ENCODE assay signal across 21 cellular contexts in the genomic region with DNA sequence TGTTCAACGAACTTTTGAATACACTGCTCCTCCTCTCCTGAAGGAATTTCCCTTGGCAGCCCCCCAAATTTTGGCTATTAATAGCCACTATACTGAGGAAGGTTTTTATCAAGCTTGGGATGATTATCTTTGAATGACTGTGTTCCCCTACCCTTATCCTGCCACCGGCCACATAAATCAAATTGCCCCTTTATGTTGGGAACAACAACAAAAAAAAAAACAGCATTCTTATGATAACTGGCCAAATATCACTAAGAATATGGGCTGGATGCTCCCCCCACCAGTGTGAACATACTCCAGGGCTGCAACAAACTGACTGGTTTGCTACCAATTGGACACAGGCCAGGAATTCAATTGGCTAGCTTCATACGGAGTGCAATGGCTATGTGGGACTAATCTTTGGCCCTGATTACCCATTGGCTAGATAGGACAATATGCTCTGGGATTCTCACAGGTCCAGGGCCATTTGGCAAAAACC. TPM values are rescaled to one million over a fixed set of nuclear protein-coding genes. Genes with fewer than 3 reads are reported as not detected.
DNase-seq lines count a peak whose midpoint lies in the region; ATAC-seq and TF ChIP-seq lines count a peak whose summit lies in the region.
"Had no signal": no experiment of that assay in that cellular context is flagged by ENCODE, and none has a peak within 500 bp of the region (broad histone marks: within the 10 kb centered on the region; RNA-seq: fewer than 3 reads in every experiment).

No MANE protein-coding gene starts in this region.

- H3K9me3 ChIP-seq in adrenal gland (replicated peaks in 1 of 3) (no peaks in the 10 kb centered on the region), SJCRH30 (replicated peaks) (no peaks in the 10 kb centered on the region; the same call in 1 of the 2 replicates)
- H3K9me3 ChIP-seq: BE2C, gastrocnemius medialis, sigmoid colon, thoracic aorta had no signal

- no peak overlapping the region for H3K4me3 Mint-ChIP-seq in natural killer cell treated with Interleukin-12 subunit alpha and Interleukin-12 subunit beta and Interleukin-15 and Interleukin-18, amount 100 ng/mL, for 72 hours
- H3K4me3 Mint-ChIP-seq: activated CD4-positive, alpha-beta T cell treated with anti-CD3 and anti-CD28 coated beads, Interleukin-2, amount 10 ng/mL, durations not matched to agents 24 days and 14 days; activated naive CD4-positive, alpha-beta T cell treated with anti-CD3 and anti-CD28 coated beads for 36 hours; brain had no signal

- peak overlapping the region in 1 of 2 donors; percentile 59 for H3K27ac Mint-ChIP-seq in natural killer cell treated with Interleukin-12 subunit alpha and Interleukin-12 subunit beta and Interleukin-15 and Interleukin-18, amount 100 ng/mL, for 72 hours
- H3K27ac Mint-ChIP-seq: activated CD4-positive, alpha-beta T cell treated with anti-CD3 and anti-CD28 coated beads, Interleukin-2, amount 10 ng/mL, durations not matched to agents 24 days and 14 days; activated naive CD4-positive, alpha-beta T cell treated with anti-CD3 and anti-CD28 coated beads for 36 hours had no signal

- no peak overlapping the region for H3K4me3 ChIP-seq in adrenal gland
- H3K4me3 ChIP-seq in fibroblast of pulmonary artery (replicated peaks; ENCODE audit: low read depth, low read length), result no peak overlapping the region
- no peak overlapping the region for H3K4me3 ChIP-seq in SJCRH30
- H3K4me3 ChIP-seq: gastrocnemius medialis, PC-9, sigmoid colon, thoracic aorta had no signal

- TF ChIP-seq POLR2A in adrenal gland (IDR thresholded peaks at IDR 0.05), result no peak

- H3K27me3 ChIP-seq in adrenal gland (no peaks in the 10 kb centered on the region), SJCRH30 (no peaks in the 10 kb centered on the region)
- H3K27me3 ChIP-seq: BE2C, gastrocnemius medialis, sigmoid colon had no signal

- H3K36me3 Mint-ChIP-seq in natural killer cell treated with Interleukin-12 subunit alpha and Interleukin-12 subunit beta and Interleukin-15 and Interleukin-18, amount 100 ng/mL, for 72 hours, result peaks cover 8% of the 10 kb centered on the region

- no peaks in the 10 kb centered on the region for H3K27me3 Mint-ChIP-seq in natural killer cell treated with Interleukin-12 subunit alpha and Interleukin-12 subunit beta and Interleukin-15 and Interleukin-18, amount 100 ng/mL, for 72 hours
- H3K27me3 Mint-ChIP-seq: activated CD4-positive, alpha-beta T cell treated with anti-CD3 and anti-CD28 coated beads, Interleukin-2, amount 10 ng/mL, durations not matched to agents 24 days and 14 days; brain had no signal

- no peak for ATAC-seq in natural killer cell treated with Interleukin-12 subunit alpha and Interleukin-12 subunit beta and Interleukin-15 and Interleukin-18, amount 100 ng/mL, for 72 hours
- ATAC-seq: gastrocnemius medialis had no signal

- DNase-seq in COLO829 (ENCODE audit: low spot score) (peak; percentile 26), adrenal gland (peak; percentile 47 to 80 (median 74)), fibroblast of pulmonary artery (ENCODE audit: low read depth) (peak; percentile 82), lung microvascular endothelial cell (ENCODE audit: low read depth in 2 of 2) (peak; percentile 71 to 78), SJCRH30 (no peak), Ammon's horn (ENCODE audit: low spot score) (no peak), HuH-7 (ENCODE audit: low spot score) (no peak)
- no peak for DNase-seq in natural killer cell treated with Interleukin-12 subunit alpha and Interleukin-12 subunit beta and Interleukin-15 and Interleukin-18, amount 100 ng/mL, for 72 hours (ENCODE audit: low spot score)
- DNase-seq: activated CD4-positive, alpha-beta T cell treated with anti-CD3 and anti-CD28 coated beads, Interleukin-2, amount 10 ng/mL, durations not matched to agents 24 days and 14 days; activated naive CD4-positive, alpha-beta T cell treated with anti-CD3 and anti-CD28 coated beads for 36 hours; BE2C; effector CD4-positive, alpha-beta T cell; gastrocnemius medialis; NCI-H2081; NCI-H524 treated with DMSO at 0.1 percent for 48 hours; PC-9; sigmoid colon; stimulated activated CD4-positive, alpha-beta T cell treated with anti-CD3 and anti-CD28 coated beads, Interleukin-2, amount 100 ng/mL, for 48 hours had no signal

- H3K27ac ChIP-seq in adrenal gland (peak overlapping the region in 1 of 5 donors; percentile 24), SJCRH30 (no peak overlapping the region)
- H3K27ac ChIP-seq: gastrocnemius medialis, PC-9, thoracic aorta had no signal

- no peaks in the 10 kb centered on the region for H3K9me3 Mint-ChIP-seq in natural killer cell treated with Interleukin-12 subunit alpha and Interleukin-12 subunit beta and Interleukin-15 and Interleukin-18, amount 100 ng/mL, for 72 hours
- H3K9me3 Mint-ChIP-seq: activated naive CD4-positive, alpha-beta T cell treated with anti-CD3 and anti-CD28 coated beads for 36 hours had no signal

- H3K36me3 ChIP-seq in adrenal gland (replicated peaks in 1 of 2) (peaks cover 0 to 38% of the 10 kb centered on the region in 2 donors), SJCRH30 (peaks cover 62% of the 10 kb centered on the region)
- H3K36me3 ChIP-seq: BE2C had no signal

- peaks cover 0 to 3% of the 10 kb centered on the region in 2 donors for H3K4me1 Mint-ChIP-seq in natural killer cell treated with Interleukin-12 subunit alpha and Interleukin-12 subunit beta and Interleukin-15 and Interleukin-18, amount 100 ng/mL, for 72 hours (ENCODE audit: low read depth in 2 of 2)
- H3K4me1 Mint-ChIP-seq: brain had no signal

- 10 to 31% (median 21%) methylated on average over 3 of the region's 3 CpGs for WGBS in adrenal gland, 4 donors

- TF ChIP-seq CTCF in adrenal gland (IDR thresholded peaks at IDR 0.05) (no peak), fibroblast of pulmonary artery (IDR thresholded peaks at IDR 0.05; ENCODE audit: low read length, missing control alignments) (no peak)

- peaks cover 17 to 19% of the 10 kb centered on the region in 2 donors for H3K4me1 ChIP-seq in adrenal gland (replicated peaks in 1 of 2)
- no peaks in the 10 kb centered on the region for H3K4me1 ChIP-seq in SJCRH30
- H3K4me1 ChIP-seq: BE2C had no signal

- intact Hi-C loops in adrenal gland (cut with DNase I), result no loop called here

RNA-seq across cellular contexts. Expression of a gene that starts 20.6 kb away (rescaled TPM):
- 10 to 100 TPM; 12.1 to 31.8 (median 16.8) TPM for total RNA-seq in adrenal gland
- 10 to 100 TPM; 11.3 to 26.3 (median 13.7) TPM for polyA plus RNA-seq in adrenal gland
- 16.6 and 19.8 TPM in 2 replicates for total RNA-seq in lung microvascular endothelial cell
- total RNA-seq in SJCRH30 (2014; rRNA removed; shearing (Covaris generic)), result 42.3 and 44.1 TPM in 2 replicates
- total RNA-seq in natural killer cell treated with Interleukin-12 subunit alpha and Interleukin-12 subunit beta and Interleukin-15 and Interleukin-18, amount 100 ng/mL, for 72 hours, result 10 to 100 TPM; 30.7 to 50.1 TPM

RNA-seq across cellular contexts. Expression of a gene that starts 22.2 kb away (rescaled TPM):
- total RNA-seq in adrenal gland, result 10 to 100 TPM; 17.2 to 37.6 (median 20.9) TPM
- polyA plus RNA-seq in adrenal gland, result 10 to 100 TPM; 50.9 to 67.2 (median 62.2) TPM
- total RNA-seq in lung microvascular endothelial cell, result 20.4 and 30.3 TPM in 2 replicates
- total RNA-seq in SJCRH30 (2014; rRNA removed; shearing (Covaris generic)), result 136 and 161 TPM in 2 replicates
- 10 to 100 TPM; 20.0 to 25.2 TPM for total RNA-seq in natural killer cell treated with Interleukin-12 subunit alpha and Interleukin-12 subunit beta and Interleukin-15 and Interleukin-18, amount 100 ng/mL, for 72 hours

RNA-seq across cellular contexts. Expression of a gene that starts 24.7 kb away (rescaled TPM):
- not detected for total RNA-seq in adrenal gland
- polyA plus RNA-seq in adrenal gland, result under 1 TPM in 1 of 3 donors, not detected in 2; 0.08 TPM
- not detected in 2 replicates for total RNA-seq in lung microvascular endothelial cell
- total RNA-seq in SJCRH30 (2014; rRNA removed; shearing (Covaris generic)), result not detected in 2 replicates
- total RNA-seq in natural killer cell treated with Interleukin-12 subunit alpha and Interleukin-12 subunit beta and Interleukin-15 and Interleukin-18, amount 100 ng/mL, for 72 hours, result not detected
- total RNA-seq: activated CD4-positive, alpha-beta T cell treated with anti-CD3 and anti-CD28 coated beads, Interleukin-2, amount 10 ng/mL, durations not matched to agents 24 days and 14 days; activated naive CD4-positive, alpha-beta T cell treated with anti-CD3 and anti-CD28 coated beads for 36 hours; mesenteric fat pad; PC-9; sigmoid colon; thoracic aorta had no signal
- polyA plus RNA-seq: sigmoid colon had no signal

Comparison
In these comparisons a context has a peak if more than half of its experiments do, and no peak if none do; other contexts are left out.
1. DNase-seq: peak in COLO829 (single experiment), adrenal gland (7 of 7), fibroblast of pulmonary artery (single experiment) and lung microvascular endothelial cell (2 of 2); none in SJCRH30 (0 of 2), Ammon's horn (single experiment), natural killer cell treated with Interleukin-12 subunit alpha and Interleukin-12 subunit beta and Interleukin-15 and Interleukin-18, amount 100 ng/mL, for 72 hours (single experiment) and HuH-7 (single experiment).